In genomic region chr15:88243895-88244787, GRCh38 we compare ENCODE assay signal across 8 cellular contexts. TPM values are rescaled to one million over a fixed set of nuclear protein-coding genes. Genes with fewer than 3 reads are reported as not detected.
DNase-seq lines count a peak whose midpoint lies in the region; ATAC-seq, FAIRE-seq and TF ChIP-seq lines count a peak whose summit lies in the region.

No MANE protein-coding gene starts in this region.

- intact Hi-C loops in CD4-positive, alpha-beta T cell (cut with DNase I, micrococcal nuclease): loop anchor here in 1 of 2 experiments (10.0 kb wide), 1 partner anchor 1619 kb away; no protein-coding TSS in a partner anchor

- H3K4me3 ChIP-seq in Jurkat, Clone E6-1 (ENCODE audit: low read length): no peak overlapping the region
- H3K4me3 ChIP-seq in coronary artery: no peak overlapping the region

- no peak overlapping the region for H3K4me3 Mint-ChIP-seq in CD4-positive, alpha-beta T cell
- no peak overlapping the region for H3K4me3 Mint-ChIP-seq in activated CD8-positive, alpha-beta T cell treated with anti-CD3 and anti-CD28 coated beads, Interleukin-2, amount 10 ng/mL, durations not matched to agents 7 days and 5 days

- TF ChIP-seq CTCF in CD4-positive, alpha-beta T cell (IDR thresholded peaks at IDR 0.05): peak; percentile 34
- no peak for TF ChIP-seq CTCF in coronary artery (IDR thresholded peaks at IDR 0.05)

- peaks cover 9% of the 10 kb centered on the region for H3K27me3 Mint-ChIP-seq in CD4-positive, alpha-beta T cell
- peaks cover 8% of the 10 kb centered on the region for H3K27me3 Mint-ChIP-seq in activated CD8-positive, alpha-beta T cell treated with anti-CD3 and anti-CD28 coated beads, Interleukin-2, amount 10 ng/mL, durations not matched to agents 7 days and 5 days (ENCODE audit: low read depth)

- no peak for DNase-seq in CD4-positive, alpha-beta T cell
- DNase-seq in GM18507 (ENCODE audit: extremely low spot score, insufficient read length, low read depth) (no peak), kidney tubule cell (ENCODE audit: low spot score) (peak; percentile 58), OCI-M2 (lab: John Stamatoyannopoulos, UW; ENCODE audit: unreplicated experiment) (no peak), NCI-H2107 treated with DMSO at 0.1 percent for 48 hours (lab: John Stamatoyannopoulos, UW; ENCODE audit: unreplicated experiment) (no peak), coronary artery (ENCODE audit: low spot score) (no peak)
- DNase-seq in Jurkat, Clone E6-1 (ENCODE audit: low read depth, low spot score): peak; percentile 19
- peak; percentile 36 for DNase-seq in activated CD8-positive, alpha-beta T cell treated with anti-CD3 and anti-CD28 coated beads, Interleukin-2, amount 10 ng/mL, durations not matched to agents 7 days and 5 days

- H3K4me1 Mint-ChIP-seq in CD4-positive, alpha-beta T cell (ENCODE audit: low read depth): peaks cover 8% of the 10 kb centered on the region
- no peaks in the 10 kb centered on the region for H3K4me1 Mint-ChIP-seq in activated CD8-positive, alpha-beta T cell treated with anti-CD3 and anti-CD28 coated beads, Interleukin-2, amount 10 ng/mL, durations not matched to agents 7 days and 5 days (ENCODE audit: low read depth)

- ATAC-seq in CD4-positive, alpha-beta T cell (ENCODE audit: poor library complexity): no peak
- peak; percentile 47 for ATAC-seq in activated CD8-positive, alpha-beta T cell treated with anti-CD3 and anti-CD28 coated beads, Interleukin-2, amount 10 ng/mL, durations not matched to agents 7 days and 5 days

- H3K9me3 Mint-ChIP-seq in CD4-positive, alpha-beta T cell: no peaks in the 10 kb centered on the region
- H3K9me3 Mint-ChIP-seq in activated CD8-positive, alpha-beta T cell treated with anti-CD3 and anti-CD28 coated beads, Interleukin-2, amount 10 ng/mL, durations not matched to agents 7 days and 5 days (ENCODE audit: insufficient read depth): no peaks in the 10 kb centered on the region

- H3K9me3 ChIP-seq in CD4-positive, alpha-beta T cell (ENCODE audit: control insufficient read depth, low read length): no peaks in the 10 kb centered on the region

- H3K27ac Mint-ChIP-seq in CD4-positive, alpha-beta T cell: no peak overlapping the region
- no peak overlapping the region for H3K27ac Mint-ChIP-seq in activated CD8-positive, alpha-beta T cell treated with anti-CD3 and anti-CD28 coated beads, Interleukin-2, amount 10 ng/mL, durations not matched to agents 7 days and 5 days

- peak; percentile 48 for FAIRE-seq in GM18507 (lab: Jason Lieb, UNC)

- CTCF ChIA-PET in CD4-positive, alpha-beta T cell (lab: Charles Lee): no interaction called here
- CTCF ChIA-PET in activated CD8-positive, alpha-beta T cell treated with anti-CD3 and anti-CD28 coated beads, Interleukin-2, amount 10 ng/mL, durations not matched to agents 7 days and 5 days (lab: Charles Lee): interaction anchor here (0.7 to 3.5 kb wide), 17 partner anchors 8 to 1620 kb away, joined by 3 to 18 read pairs (median 4); partner anchors contain the start of gene NTRK3

- no peaks in the 10 kb centered on the region for H3K27me3 ChIP-seq in CD4-positive, alpha-beta T cell (ENCODE audit: control insufficient read depth, insufficient read depth, low read length)

- no peaks in the 10 kb centered on the region for H3K36me3 Mint-ChIP-seq in CD4-positive, alpha-beta T cell (ENCODE audit: low read depth)
- no peaks in the 10 kb centered on the region for H3K36me3 Mint-ChIP-seq in activated CD8-positive, alpha-beta T cell treated with anti-CD3 and anti-CD28 coated beads, Interleukin-2, amount 10 ng/mL, durations not matched to agents 7 days and 5 days (ENCODE audit: low read depth)

- no peak overlapping the region for H3K27ac ChIP-seq in CD4-positive, alpha-beta T cell (ENCODE audit: low read depth, low read length)
- H3K27ac ChIP-seq in coronary artery: no peak overlapping the region

- POLR2A ChIA-PET in CD4-positive, alpha-beta T cell (lab: Charles Lee): no interaction called here
- POLR2A ChIA-PET in activated CD8-positive, alpha-beta T cell treated with anti-CD3 and anti-CD28 coated beads, Interleukin-2, amount 10 ng/mL, durations not matched to agents 7 days and 5 days (lab: Charles Lee): no interaction called here

RNA-seq across cellular contexts. Expression of gene NTRK3, which starts 12.4 kb away (rescaled TPM):
- total RNA-seq in CD4-positive, alpha-beta T cell: under 1 TPM in 1 of 2 experiments, not detected in 1; 0.78 TPM
- polyA plus RNA-seq in Jurkat, Clone E6-1 (2012; ENCODE audit: insufficient read depth, insufficient read length): 15.1 TPM
- total RNA-seq in activated CD8-positive, alpha-beta T cell treated with anti-CD3 and anti-CD28 coated beads, Interleukin-2, amount 10 ng/mL, durations not matched to agents 7 days and 5 days: not detected

Comparison
In these comparisons a context has a peak if more than half of its experiments do, and no peak if none do; other contexts are left out.
1. DNase-seq: peak in Jurkat, Clone E6-1 (single experiment), activated CD8-positive, alpha-beta T cell treated with anti-CD3 and anti-CD28 coated beads, Interleukin-2, amount 10 ng/mL, durations not matched to agents 7 days and 5 days (single experiment) and kidney tubule cell (single experiment); none in CD4-positive, alpha-beta T cell (0 of 10), GM18507 (single experiment), OCI-M2 (single experiment), NCI-H2107 treated with DMSO at 0.1 percent for 48 hours (single experiment) and coronary artery (single experiment).